Comparison of ENCODE assay signal across 33 cellular contexts in the genomic region with DNA sequence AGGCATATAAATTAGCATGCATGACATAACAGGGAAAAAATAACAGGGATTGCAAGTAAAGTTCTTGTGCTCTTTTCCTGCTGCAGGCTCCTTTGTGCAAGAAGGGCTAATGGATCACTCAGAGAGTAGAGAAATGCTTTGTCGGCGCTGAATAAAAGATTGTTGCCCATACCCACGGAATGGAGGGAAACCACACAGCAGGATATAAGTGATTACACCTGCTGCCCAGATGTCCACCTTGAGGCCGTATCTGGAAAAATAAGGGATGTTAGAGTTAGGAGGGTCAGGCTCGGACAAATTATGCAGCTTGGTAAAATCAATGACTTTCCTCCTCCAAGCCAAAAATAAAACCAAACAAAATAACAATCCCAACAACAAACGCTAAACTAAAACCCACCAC.
"Had no signal": no experiment of that assay in that cellular context is flagged by ENCODE, and none has a peak within 500 bp of the region (broad histone marks: within the 10 kb centered on the region; RNA-seq: fewer than 3 reads in every experiment).

No MANE protein-coding gene starts in this region.

- H3K4me1 Mint-ChIP-seq: activated B cell treated with CpG ODN at 0.5 μM for 24 hours; activated naive CD4-positive, alpha-beta T cell treated with anti-CD3 and anti-CD28 coated beads, Interleukin-2, amount 50 U/mL, for 24 hours; activated naive CD8-positive, alpha-beta T cell treated with anti-CD3 and anti-CD28 coated beads for 36 hours; activated naive CD8-positive, alpha-beta T cell treated with anti-CD3 and anti-CD28 coated beads, Interleukin-2, amount 50 U/mL, for 24 hours; activated T-helper 17 cell treated with anti-CD3 and anti-CD28 coated beads, Interleukin-2, amount 50 U/mL, for 72 hours; T-helper 17 cell had no signal

- H3K9me3 Mint-ChIP-seq: activated B cell treated with CpG ODN at 0.5 μM for 24 hours; activated CD8-positive, alpha-beta T cell treated with anti-CD3 and anti-CD28 coated beads for 36 hours; activated naive CD4-positive, alpha-beta T cell treated with anti-CD3 and anti-CD28 coated beads, Interleukin-2, amount 50 U/mL, for 24 hours; activated naive CD8-positive, alpha-beta T cell treated with anti-CD3 and anti-CD28 coated beads for 36 hours; activated naive CD8-positive, alpha-beta T cell treated with anti-CD3 and anti-CD28 coated beads, Interleukin-2, amount 50 U/mL, for 24 hours; activated T-cell treated with anti-CD3 and anti-CD28 coated beads, Interleukin-2, amount 50 U/mL, for 4 hours; activated T-helper 17 cell treated with anti-CD3 and anti-CD28 coated beads, Interleukin-2, amount 50 U/mL, for 72 hours; T-helper 2 cell treated with Interferon-gamma antibody and Interleukin-4, amounts not matched to agents 5 μg/mL and 100 μg/mL, for 36 hours had no signal

- ATAC-seq: activated CD4-positive, CD25-positive, alpha-beta regulatory T cell treated with anti-CD3 and anti-CD28 coated beads, Interleukin-2, amount 50 U/mL, for 24 hours; activated CD8-positive, alpha-beta T cell treated with anti-CD3 and anti-CD28 coated beads for 36 hours; activated naive CD8-positive, alpha-beta T cell treated with anti-CD3 and anti-CD28 coated beads, Interleukin-2, amount 50 U/mL, for 24 hours; activated T-cell treated with anti-CD3 and anti-CD28 coated beads, Interleukin-2, amount 50 U/mL, for 4 hours; activated T-helper 17 cell treated with anti-CD3 and anti-CD28 coated beads, Interleukin-2, amount 50 U/mL, for 72 hours; body of pancreas; effector memory CD8-positive, alpha-beta T cell; foreskin keratinocyte; gastrocnemius medialis; heart left ventricle; T-helper 17 cell had no signal

- H3K27me3 ChIP-seq: adrenal gland, body of pancreas, esophagus muscularis mucosa, gastrocnemius medialis, heart left ventricle had no signal

- H3K27ac ChIP-seq: adrenal gland, body of pancreas, esophagus muscularis mucosa, foreskin keratinocyte, gastrocnemius medialis, heart left ventricle, WERI-Rb-1 had no signal

- H3K4me3 ChIP-seq: adrenal gland, body of pancreas, esophagus muscularis mucosa, gastrocnemius medialis, heart left ventricle had no signal

- H3K4me1 ChIP-seq: adrenal gland, body of pancreas, foreskin keratinocyte, gastrocnemius medialis, heart left ventricle had no signal

- DNase-seq: activated B cell treated with CpG ODN at 0.5 μM for 24 hours; activated CD4-positive, alpha-beta T cell treated with anti-CD3 and anti-CD28 coated beads for 48 hours; activated CD4-positive, alpha-beta T cell treated with anti-CD3 and anti-CD28 coated beads, Interleukin-2, amount 50 U/mL, for 1 hour; activated CD4-positive, alpha-beta T cell treated with anti-CD3 and anti-CD28 coated beads, Interleukin-2, amount 50 U/mL, for 48 hours; activated CD8-positive, alpha-beta memory T cell treated with anti-CD3 and anti-CD28 coated beads for 24 hours; activated CD8-positive, alpha-beta T cell treated with anti-CD3 and anti-CD28 coated beads for 36 hours; activated effector memory CD4-positive, alpha-beta T cell treated with Interleukin-2 at 50 U/mL for 16 hours; activated gamma-delta T cell treated with Interleukin-2 at 50 U/mL for 16 hours; activated naive CD4-positive, alpha-beta T cell treated with Interleukin-2 at 50 U/mL for 16 hours; activated naive CD8-positive, alpha-beta T cell treated with anti-CD3 and anti-CD28 coated beads for 36 hours; activated naive CD8-positive, alpha-beta T cell treated with anti-CD3 and anti-CD28 coated beads, Interleukin-2, amount 50 U/mL, for 24 hours; activated T-cell treated with anti-CD3 and anti-CD28 coated beads, Interleukin-2, amount 50 U/mL, for 4 hours; adrenal gland; amygdala; aorta; body of pancreas; cortex of kidney; dermis blood vessel endothelial cell; effector CD4-positive, alpha-beta T cell; effector memory CD8-positive, alpha-beta T cell; erythroblast; foreskin keratinocyte; gastrocnemius medialis; glutamatergic neuron; heart left ventricle; T-helper 17 cell; T1000; WERI-Rb-1 had no signal

- H3K36me3 Mint-ChIP-seq: activated naive CD4-positive, alpha-beta T cell treated with anti-CD3 and anti-CD28 coated beads, Interleukin-2, amount 50 U/mL, for 24 hours; activated naive CD8-positive, alpha-beta T cell treated with anti-CD3 and anti-CD28 coated beads for 36 hours had no signal

- H3K4me3 Mint-ChIP-seq: activated B cell treated with CpG ODN at 0.5 μM for 24 hours; activated CD8-positive, alpha-beta T cell treated with anti-CD3 and anti-CD28 coated beads for 36 hours; activated naive CD4-positive, alpha-beta T cell treated with anti-CD3 and anti-CD28 coated beads, Interleukin-2, amount 50 U/mL, for 24 hours; activated naive CD8-positive, alpha-beta T cell treated with anti-CD3 and anti-CD28 coated beads for 36 hours; activated naive CD8-positive, alpha-beta T cell treated with anti-CD3 and anti-CD28 coated beads, Interleukin-2, amount 50 U/mL, for 24 hours; activated T-cell treated with anti-CD3 and anti-CD28 coated beads, Interleukin-2, amount 50 U/mL, for 4 hours; activated T-helper 17 cell treated with anti-CD3 and anti-CD28 coated beads, Interleukin-2, amount 50 U/mL, for 72 hours; effector memory CD8-positive, alpha-beta T cell; T-helper 17 cell; T-helper 2 cell treated with Interferon-gamma antibody and Interleukin-4, amounts not matched to agents 5 μg/mL and 100 μg/mL, for 36 hours had no signal

- H3K36me3 ChIP-seq: adrenal gland, esophagus muscularis mucosa, gastrocnemius medialis, WERI-Rb-1 had no signal

- H3K27ac Mint-ChIP-seq: activated B cell treated with CpG ODN at 0.5 μM for 24 hours; activated CD8-positive, alpha-beta T cell treated with anti-CD3 and anti-CD28 coated beads for 36 hours; activated naive CD4-positive, alpha-beta T cell treated with anti-CD3 and anti-CD28 coated beads, Interleukin-2, amount 50 U/mL, for 24 hours; activated naive CD8-positive, alpha-beta T cell treated with anti-CD3 and anti-CD28 coated beads for 36 hours; activated naive CD8-positive, alpha-beta T cell treated with anti-CD3 and anti-CD28 coated beads, Interleukin-2, amount 50 U/mL, for 24 hours; activated T-helper 17 cell treated with anti-CD3 and anti-CD28 coated beads, Interleukin-2, amount 50 U/mL, for 72 hours; effector memory CD8-positive, alpha-beta T cell; T-helper 17 cell; T-helper 2 cell treated with Interferon-gamma antibody and Interleukin-4, amounts not matched to agents 5 μg/mL and 100 μg/mL, for 36 hours had no signal

- H3K27me3 Mint-ChIP-seq: activated CD8-positive, alpha-beta T cell treated with anti-CD3 and anti-CD28 coated beads for 36 hours; activated naive CD4-positive, alpha-beta T cell treated with anti-CD3 and anti-CD28 coated beads, Interleukin-2, amount 50 U/mL, for 24 hours; activated T-helper 17 cell treated with anti-CD3 and anti-CD28 coated beads, Interleukin-2, amount 50 U/mL, for 72 hours; effector memory CD8-positive, alpha-beta T cell had no signal

- H3K9me3 ChIP-seq: adrenal gland, body of pancreas, esophagus muscularis mucosa, gastrocnemius medialis, heart left ventricle had no signal
